ENCODE assay signal across 1 cellular context in genomic region chr17:17830740-17831207, GRCh38.
TF ChIP-seq lines count a peak whose summit lies in the region.

No MANE protein-coding gene starts in this region.

TF ChIP-seq in HepG2, 621 proteins besides CTCF, POLR2A, EP300 and RAD21 (continues in another document):
- TF ChIP-seq ZNF609 (CRISPR knock-in tag; IDR thresholded peaks at IDR 0.05; ENCODE audit: borderline replicate concordance), result peak; percentile 87
- TF ChIP-seq MTF2 (CRISPR knock-in tag; IDR thresholded peaks at IDR 0.05; ENCODE audit: borderline replicate concordance), result 0 out of 2 replicates have a peak, but pooled peaks have one; percentile 60
- no peak for TF ChIP-seq GTF3A (CRISPR knock-in tag; conservative IDR thresholded peaks at IDR 0.05)
- TF ChIP-seq, protein P1, sequence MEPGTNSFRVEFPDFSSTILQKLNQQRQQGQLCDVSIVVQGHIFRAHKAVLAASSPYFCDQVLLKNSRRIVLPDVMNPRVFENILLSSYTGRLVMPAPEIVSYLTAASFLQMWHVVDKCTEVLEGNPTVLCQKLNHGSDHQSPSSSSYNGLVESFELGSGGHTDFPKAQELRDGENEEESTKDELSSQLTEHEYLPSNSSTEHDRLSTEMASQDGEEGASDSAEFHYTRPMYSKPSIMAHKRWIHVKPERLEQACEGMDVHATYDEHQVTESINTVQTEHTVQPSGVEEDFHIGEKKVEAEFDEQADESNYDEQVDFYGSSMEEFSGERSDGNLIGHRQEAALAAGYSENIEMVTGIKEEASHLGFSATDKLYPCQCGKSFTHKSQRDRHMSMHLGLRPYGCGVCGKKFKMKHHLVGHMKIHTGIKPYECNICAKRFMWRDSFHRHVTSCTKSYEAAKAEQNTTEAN (CRISPR knock-in tag; conservative IDR thresholded peaks at IDR 0.05), result peak; percentile 48; the same call in 1 of the 2 replicates
- TF ChIP-seq, protein P2, sequence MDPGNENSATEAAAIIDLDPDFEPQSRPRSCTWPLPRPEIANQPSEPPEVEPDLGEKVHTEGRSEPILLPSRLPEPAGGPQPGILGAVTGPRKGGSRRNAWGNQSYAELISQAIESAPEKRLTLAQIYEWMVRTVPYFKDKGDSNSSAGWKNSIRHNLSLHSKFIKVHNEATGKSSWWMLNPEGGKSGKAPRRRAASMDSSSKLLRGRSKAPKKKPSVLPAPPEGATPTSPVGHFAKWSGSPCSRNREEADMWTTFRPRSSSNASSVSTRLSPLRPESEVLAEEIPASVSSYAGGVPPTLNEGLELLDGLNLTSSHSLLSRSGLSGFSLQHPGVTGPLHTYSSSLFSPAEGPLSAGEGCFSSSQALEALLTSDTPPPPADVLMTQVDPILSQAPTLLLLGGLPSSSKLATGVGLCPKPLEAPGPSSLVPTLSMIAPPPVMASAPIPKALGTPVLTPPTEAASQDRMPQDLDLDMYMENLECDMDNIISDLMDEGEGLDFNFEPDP (CRISPR knock-in tag; conservative IDR thresholded peaks at IDR 0.05), result 0 out of 2 replicates have a peak, but pooled peaks have one; percentile 78
- no peak for TF ChIP-seq DNMT1 (CRISPR knock-in tag; IDR thresholded peaks at IDR 0.05)
- TF ChIP-seq FOXC1 (CRISPR knock-in tag; IDR thresholded peaks at IDR 0.05; ENCODE audit: borderline replicate concordance), result peak; percentile 86
- TF ChIP-seq FOXP1 (IDR thresholded peaks at IDR 0.05), result no peak
- no peak; the same call in 1 of the 2 replicates for TF ChIP-seq FOXP1 (CRISPR knock-in tag; IDR thresholded peaks at IDR 0.05)
- no peak for TF ChIP-seq ZNF383 (CRISPR knock-in tag; IDR thresholded peaks at IDR 0.05; ENCODE audit: borderline replicate concordance)
- 0 out of 2 replicates have a peak, but pooled peaks have one; percentile 44 for TF ChIP-seq KDM5B (CRISPR knock-in tag; IDR thresholded peaks at IDR 0.05; ENCODE audit: borderline replicate concordance)
- no peak for TF ChIP-seq ZSCAN9 (CRISPR knock-in tag; IDR thresholded peaks at IDR 0.05; ENCODE audit: borderline replicate concordance)
- TF ChIP-seq, protein P3, sequence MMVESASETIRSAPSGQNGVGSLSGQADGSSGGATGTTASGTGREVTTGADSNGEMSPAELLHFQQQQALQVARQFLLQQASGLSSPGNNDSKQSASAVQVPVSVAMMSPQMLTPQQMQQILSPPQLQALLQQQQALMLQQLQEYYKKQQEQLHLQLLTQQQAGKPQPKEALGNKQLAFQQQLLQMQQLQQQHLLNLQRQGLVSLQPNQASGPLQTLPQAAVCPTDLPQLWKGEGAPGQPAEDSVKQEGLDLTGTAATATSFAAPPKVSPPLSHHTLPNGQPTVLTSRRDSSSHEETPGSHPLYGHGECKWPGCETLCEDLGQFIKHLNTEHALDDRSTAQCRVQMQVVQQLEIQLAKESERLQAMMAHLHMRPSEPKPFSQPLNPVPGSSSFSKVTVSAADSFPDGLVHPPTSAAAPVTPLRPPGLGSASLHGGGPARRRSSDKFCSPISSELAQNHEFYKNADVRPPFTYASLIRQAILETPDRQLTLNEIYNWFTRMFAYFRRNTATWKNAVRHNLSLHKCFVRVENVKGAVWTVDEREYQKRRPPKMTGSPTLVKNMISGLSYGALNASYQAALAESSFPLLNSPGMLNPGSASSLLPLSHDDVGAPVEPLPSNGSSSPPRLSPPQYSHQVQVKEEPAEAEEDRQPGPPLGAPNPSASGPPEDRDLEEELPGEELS (CRISPR knock-in tag; IDR thresholded peaks at IDR 0.05), result peak; percentile 85
- no peak for TF ChIP-seq ZNF678 (CRISPR knock-in tag; IDR thresholded peaks at IDR 0.05)
- no peak for TF ChIP-seq ZNF34 (CRISPR knock-in tag; IDR thresholded peaks at IDR 0.05; ENCODE audit: borderline replicate concordance)
- TF ChIP-seq TBX3 (IDR thresholded peaks at IDR 0.05; ENCODE audit: borderline replicate concordance), result no peak
- TF ChIP-seq ARID5B (CRISPR knock-in tag; IDR thresholded peaks at IDR 0.05), result peak; percentile 88
- TF ChIP-seq IKZF5 (CRISPR knock-in tag; IDR thresholded peaks at IDR 0.05), result peak; percentile 95
- no peak for TF ChIP-seq SOX13 (IDR thresholded peaks at IDR 0.05)
- peak in 1 of 2 experiments; percentile 77; a peak in 1 of 4 replicates for TF ChIP-seq SOX13 (CRISPR knock-in tag; conservative IDR thresholded peaks at IDR 0.05 in 1 of 2, IDR thresholded peaks at IDR 0.05 in 1 of 2)
- peak; percentile 99 for TF ChIP-seq MYC (CRISPR knock-in tag; IDR thresholded peaks at IDR 0.05; ENCODE audit: borderline replicate concordance)
- TF ChIP-seq ZNF670 (CRISPR knock-in tag; IDR thresholded peaks at IDR 0.05; ENCODE audit: borderline replicate concordance), result peak; percentile 73; the same call in 1 of the 2 replicates
- TF ChIP-seq REL (CRISPR knock-in tag; conservative IDR thresholded peaks at IDR 0.05), result no peak
- TF ChIP-seq ZSCAN29 (CRISPR knock-in tag; conservative IDR thresholded peaks at IDR 0.05), result no peak
- TF ChIP-seq, protein P4, sequence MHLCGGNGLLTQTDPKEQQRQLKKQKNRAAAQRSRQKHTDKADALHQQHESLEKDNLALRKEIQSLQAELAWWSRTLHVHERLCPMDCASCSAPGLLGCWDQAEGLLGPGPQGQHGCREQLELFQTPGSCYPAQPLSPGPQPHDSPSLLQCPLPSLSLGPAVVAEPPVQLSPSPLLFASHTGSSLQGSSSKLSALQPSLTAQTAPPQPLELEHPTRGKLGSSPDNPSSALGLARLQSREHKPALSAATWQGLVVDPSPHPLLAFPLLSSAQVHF (CRISPR knock-in tag; IDR thresholded peaks at IDR 0.05), result no peak
- TF ChIP-seq, protein P5, sequence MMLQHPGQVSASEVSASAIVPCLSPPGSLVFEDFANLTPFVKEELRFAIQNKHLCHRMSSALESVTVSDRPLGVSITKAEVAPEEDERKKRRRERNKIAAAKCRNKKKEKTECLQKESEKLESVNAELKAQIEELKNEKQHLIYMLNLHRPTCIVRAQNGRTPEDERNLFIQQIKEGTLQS (CRISPR knock-in tag; IDR thresholded peaks at IDR 0.05), result peak; percentile 53; the same call in 1 of the 2 replicates
- no peak for TF ChIP-seq SNAI1 (CRISPR knock-in tag; IDR thresholded peaks at IDR 0.05; ENCODE audit: borderline replicate concordance)
- no peak for TF ChIP-seq CHD2 (IDR thresholded peaks at IDR 0.05; ENCODE audit: low read depth, low read length)
- TF ChIP-seq ZNF496 (CRISPR knock-in tag; IDR thresholded peaks at IDR 0.05; ENCODE audit: insufficient replicate concordance), result no peak
- no peak for TF ChIP-seq ZNF124 (CRISPR knock-in tag; IDR thresholded peaks at IDR 0.05)
- peak; percentile 100 for TF ChIP-seq ARID4A (CRISPR knock-in tag; IDR thresholded peaks at IDR 0.05; ENCODE audit: borderline replicate concordance)
- no peak for TF ChIP-seq PAWR (CRISPR knock-in tag; IDR thresholded peaks at IDR 0.05; ENCODE audit: borderline replicate concordance)
- TF ChIP-seq KLF11 (CRISPR knock-in tag; IDR thresholded peaks at IDR 0.05), result 0 out of 2 replicates have a peak, but pooled peaks have one; percentile 61
- peak; percentile 81 for TF ChIP-seq ZNF205 (CRISPR knock-in tag; IDR thresholded peaks at IDR 0.05)
- TF ChIP-seq ZNF776 (CRISPR knock-in tag; IDR thresholded peaks at IDR 0.05), result no peak
- TF ChIP-seq ZNF24 (IDR thresholded peaks at IDR 0.05), result no peak
- TF ChIP-seq HOXD1 (CRISPR knock-in tag; IDR thresholded peaks at IDR 0.05), result peak; percentile 45; the same call in 1 of the 2 replicates
- no peak for TF ChIP-seq ZNF317 (CRISPR knock-in tag; IDR thresholded peaks at IDR 0.05)
- no peak for TF ChIP-seq ZNF660 (CRISPR knock-in tag; IDR thresholded peaks at IDR 0.05; ENCODE audit: borderline replicate concordance, low read depth)
